In genomic region chr2:216082388-216082733, GRCh38 we compare ENCODE assay signal across 1 cellular context.
TF ChIP-seq lines count a peak whose summit lies in the region.

No MANE protein-coding gene starts in this region.

TF ChIP-seq in IMR-90, 13 proteins besides CTCF, POLR2A, EP300 and RAD21 (continued from another document):
- TF ChIP-seq BHLHE40 (IDR thresholded peaks at IDR 0.05; ENCODE audit: low read depth, low read length): no peak
- no peak for TF ChIP-seq MXI1 (IDR thresholded peaks at IDR 0.05; ENCODE audit: borderline replicate concordance, low read depth, low read length)
- no peak for TF ChIP-seq NFE2L2 (IDR thresholded peaks at IDR 0.05; ENCODE audit: low read depth, low read length)
- TF ChIP-seq CHD1 (IDR thresholded peaks at IDR 0.05; ENCODE audit: low read depth, low read length): no peak
- no peak for TF ChIP-seq FOS (IDR thresholded peaks at IDR 0.05; ENCODE audit: low read depth, low read length)
- TF ChIP-seq MAZ (IDR thresholded peaks at IDR 0.05; ENCODE audit: borderline replicate concordance, low read depth, low read length): no peak
- TF ChIP-seq, protein P1, sequence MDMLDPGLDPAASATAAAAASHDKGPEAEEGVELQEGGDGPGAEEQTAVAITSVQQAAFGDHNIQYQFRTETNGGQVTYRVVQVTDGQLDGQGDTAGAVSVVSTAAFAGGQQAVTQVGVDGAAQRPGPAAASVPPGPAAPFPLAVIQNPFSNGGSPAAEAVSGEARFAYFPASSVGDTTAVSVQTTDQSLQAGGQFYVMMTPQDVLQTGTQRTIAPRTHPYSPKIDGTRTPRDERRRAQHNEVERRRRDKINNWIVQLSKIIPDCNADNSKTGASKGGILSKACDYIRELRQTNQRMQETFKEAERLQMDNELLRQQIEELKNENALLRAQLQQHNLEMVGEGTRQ (IDR thresholded peaks at IDR 0.05; ENCODE audit: low read depth, low read length): no peak
